8 cellular contexts compared by ENCODE assay signal in genomic region chr20:58852559-58853271, GRCh38. TPM values are rescaled to one million over a fixed set of nuclear protein-coding genes. Genes with fewer than 3 reads are reported as not detected.
DNase-seq lines count a peak whose midpoint lies in the region; ATAC-seq and TF ChIP-seq lines count a peak whose summit lies in the region.

GNAS (plus strand) TSS chr20:58852716.

- no peaks in the 10 kb centered on the region for H3K9me3 Mint-ChIP-seq in naive thymus-derived CD8-positive, alpha-beta T cell

- peak; percentile 31 to 51 for ATAC-seq in naive thymus-derived CD8-positive, alpha-beta T cell
- ATAC-seq in HG03280 (IDR thresholded peaks at IDR 0.05; ENCODE audit: unreplicated experiment) (no peak), GM21360 (IDR thresholded peaks at IDR 0.05; ENCODE audit: unreplicated experiment) (no peak)

- TF ChIP-seq CTCF in NB4 (IDR thresholded peaks at IDR 0.05; ENCODE audit: low read depth, low read length): peak; percentile 45
- TF ChIP-seq CTCF in fibroblast of pulmonary artery (IDR thresholded peaks at IDR 0.05; ENCODE audit: low read length, missing control alignments): peak; percentile 74

- no peak within 1 kb of the TSS for H3K27ac ChIP-seq in temporal lobe (ENCODE audit: low read depth, low read length)

- peak within 1 kb of the TSS in 2 of 10 donors; percentile 48 to 59 for H3K27ac Mint-ChIP-seq in naive thymus-derived CD8-positive, alpha-beta T cell

- peaks cover 9 to 75% (median 46%) of the 10 kb centered on the region in 5 donors for H3K27me3 Mint-ChIP-seq in naive thymus-derived CD8-positive, alpha-beta T cell

- H3K4me3 Mint-ChIP-seq in naive thymus-derived CD8-positive, alpha-beta T cell: peak within 1 kb of the TSS; percentile 85 to 98 (median 94)

- TF ChIP-seq POLR2A in NB4 (IDR thresholded peaks at IDR 0.05; ENCODE audit: extremely low read depth, insufficient read length): no peak

- DNase-seq in DMS114 treated with DMSO at 0.1 percent for 48 hours (lab: John Stamatoyannopoulos, UW; ENCODE audit: unreplicated experiment) (peak; percentile 20), NB4 (ENCODE audit: low read depth) (peak; percentile 54), activated T-helper 1 cell treated with Interleukin-2 at 50 U/mL for 16 hours (ENCODE audit: low read depth) (peak; percentile 37), fibroblast of pulmonary artery (ENCODE audit: low read depth) (peak; percentile 71)
- DNase-seq in naive thymus-derived CD8-positive, alpha-beta T cell: peak in 9 of 10 donors; percentile 22 to 74 (median 45)

- POLR2A ChIA-PET in naive thymus-derived CD8-positive, alpha-beta T cell (lab: Charles Lee): interaction anchor here (2.3 kb wide), 1 partner anchor 201 kb away, joined by 14 read pairs; the partner anchor contains the start of gene STX16

- H3K36me3 Mint-ChIP-seq in naive thymus-derived CD8-positive, alpha-beta T cell: no peaks in the 10 kb centered on the region

- no peak within 1 kb of the TSS for H3K4me3 ChIP-seq in NB4 (ENCODE audit: low read depth, low read length)
- peak within 1 kb of the TSS; percentile 71 for H3K4me3 ChIP-seq in fibroblast of pulmonary artery (replicated peaks; ENCODE audit: low read depth, low read length)

- H3K4me1 Mint-ChIP-seq in naive thymus-derived CD8-positive, alpha-beta T cell: peaks cover 18 to 54% (median 32%) of the 10 kb centered on the region in 4 donors

RNA-seq across cellular contexts. Expression of gene GNAS, which starts in this region (rescaled TPM):
- 100 to 1,000 TPM; 695 to 756 TPM for total RNA-seq in naive thymus-derived CD8-positive, alpha-beta T cell
- 100 to 1,000 TPM; 155 to 247 (median 169) TPM for polyA plus RNA-seq in naive thymus-derived CD8-positive, alpha-beta T cell
- 498 TPM for total RNA-seq in temporal lobe

Comparison
In these comparisons a context has a peak if more than half of its experiments do, and no peak if none do; other contexts are left out.
1. DNase-seq: peak in every context shown above with its lines; median percentile 71 in fibroblast of pulmonary artery; 54 in NB4; 45 in naive thymus-derived CD8-positive, alpha-beta T cell; 37 in activated T-helper 1 cell treated with Interleukin-2 at 50 U/mL for 16 hours; 20 in DMS114 treated with DMSO at 0.1 percent for 48 hours.
2. ATAC-seq: peak in naive thymus-derived CD8-positive, alpha-beta T cell (2 of 2); none in HG03280 (single experiment) and GM21360 (single experiment).